In genomic region chr2:131038258-131039100, GRCh38 we compare ENCODE assay signal across 22 cellular contexts. TPM values are rescaled to one million over a fixed set of nuclear protein-coding genes. Genes with fewer than 3 reads are reported as not detected.
DNase-seq lines count a peak whose midpoint lies in the region; ATAC-seq and TF ChIP-seq lines count a peak whose summit lies in the region.
"Had no signal": no experiment of that assay in that cellular context is flagged by ENCODE, and none has a peak within 500 bp of the region (broad histone marks: within the 10 kb centered on the region; RNA-seq: fewer than 3 reads in every experiment).

No MANE protein-coding gene starts in this region.

- POLR2A ChIA-PET in naive thymus-derived CD8-positive, alpha-beta T cell (lab: Charles Lee): interaction anchor here (1.1 kb wide), 1 partner anchor 55 kb away, joined by 3 read pairs; no protein-coding TSS in a partner anchor

- peak overlapping the region; percentile 4 for H3K4me3 Mint-ChIP-seq in central memory CD8-positive, alpha-beta T cell
- H3K4me3 Mint-ChIP-seq in naive thymus-derived CD8-positive, alpha-beta T cell: peak overlapping the region in 9 of 10 donors; percentile 48 to 99 (median 86)
- H3K4me3 Mint-ChIP-seq: B cell, H9 had no signal

- DNase-seq in left cardiac atrium: peak; percentile 13
- no peak for DNase-seq in heart right ventricle
- no peak for DNase-seq in central memory CD8-positive, alpha-beta T cell (ENCODE audit: low spot score in 2 of 2)
- DNase-seq in naive thymus-derived CD8-positive, alpha-beta T cell: peak in 1 of 10 donors; percentile 54
- DNase-seq in NCI-H2107 (lab: John Stamatoyannopoulos, UW): no peak
- no peak for DNase-seq in stimulated activated CD4-positive, alpha-beta T cell treated with anti-CD3 and anti-CD28 coated beads, Interleukin-2, amount 100 ng/mL, for 48 hours
- no peak for DNase-seq in amygdala (lab: John Stamatoyannopoulos, UW)
- DNase-seq: Caco-2, GDM1, H9, Karpas-422, MG63, NCI-H1048, NCI-H1436 treated with DMSO at 0.1 percent for 48 hours, NCI-H2029, NCI-H2171, NCI-H446, NCI-H69, SIG-M5 had no signal

- H3K36me3 Mint-ChIP-seq in central memory CD8-positive, alpha-beta T cell (ENCODE audit: insufficient read depth): peaks cover 7% of the 10 kb centered on the region
- H3K36me3 Mint-ChIP-seq in naive thymus-derived CD8-positive, alpha-beta T cell: no peaks in the 10 kb centered on the region

- no peaks in the 10 kb centered on the region for H3K36me3 ChIP-seq in heart right ventricle
- H3K36me3 ChIP-seq: MG63 had no signal

- H3K9me3 Mint-ChIP-seq in central memory CD8-positive, alpha-beta T cell: no peaks in the 10 kb centered on the region
- no peaks in the 10 kb centered on the region for H3K9me3 Mint-ChIP-seq in naive thymus-derived CD8-positive, alpha-beta T cell
- H3K9me3 Mint-ChIP-seq: H9, IgD-negative memory B cell had no signal

- TF ChIP-seq CTCF in heart right ventricle (IDR thresholded peaks at IDR 0.05): no peak

- peaks cover 10% of the 10 kb centered on the region for H3K27me3 Mint-ChIP-seq in central memory CD8-positive, alpha-beta T cell
- H3K27me3 Mint-ChIP-seq in naive thymus-derived CD8-positive, alpha-beta T cell: peaks cover 0 to 4% (median 0%) of the 10 kb centered on the region in 5 donors

- peaks cover 4 to 70% (median 48%) of the 10 kb centered on the region in 7 donors for H3K27me3 ChIP-seq in heart right ventricle
- H3K27me3 ChIP-seq: MG63 had no signal

- intact Hi-C loops in left cardiac atrium (cut with DNase I) (no loop called here), heart right ventricle (cut with DNase I) (no loop called here)

- peaks cover 43% of the 10 kb centered on the region for H3K4me1 Mint-ChIP-seq in central memory CD8-positive, alpha-beta T cell
- peaks cover 28 to 73% (median 64%) of the 10 kb centered on the region in 4 donors for H3K4me1 Mint-ChIP-seq in naive thymus-derived CD8-positive, alpha-beta T cell

- no peak overlapping the region for H3K27ac Mint-ChIP-seq in central memory CD8-positive, alpha-beta T cell (ENCODE audit: low read depth)
- peak overlapping the region in 6 of 10 donors; percentile 11 to 90 (median 68) for H3K27ac Mint-ChIP-seq in naive thymus-derived CD8-positive, alpha-beta T cell
- H3K27ac Mint-ChIP-seq: B cell, H9 had no signal

- no peaks in the 10 kb centered on the region for H3K9me3 ChIP-seq in heart right ventricle
- H3K9me3 ChIP-seq: Caco-2, MG63 had no signal

- H3K27ac ChIP-seq in heart right ventricle (no peak overlapping the region), temporal lobe (ENCODE audit: low read depth, low read length) (peak overlapping the region; percentile 32)

- ATAC-seq in left cardiac atrium (no peak), heart right ventricle (no peak)
- no peak for ATAC-seq in central memory CD8-positive, alpha-beta T cell (replicated peaks; ENCODE audit: extremely low read depth, poor library complexity, severe bottlenecking)
- ATAC-seq in naive thymus-derived CD8-positive, alpha-beta T cell: no peak

- H3K4me1 ChIP-seq in heart right ventricle: peaks cover 0 to 13% (median 9%) of the 10 kb centered on the region in 9 donors
- H3K4me1 ChIP-seq: Caco-2 had no signal

- WGBS in heart right ventricle, 2 donors: 91 to 92% methylated on average over 17 of the region's 17 CpGs

- no peak overlapping the region for H3K4me3 ChIP-seq in heart right ventricle
- H3K4me3 ChIP-seq: MG63 had no signal

RNA-seq across cellular contexts. Expression of gene FAM168B, which starts 54.8 kb away (rescaled TPM):
- total RNA-seq in left cardiac atrium: 10 to 100 TPM; 78.7 to 94.7 TPM
- 100 to 1,000 TPM in 2 of 10 donors, 10 to 100 TPM in 8; 64.6 to 112 (median 88.6) TPM for total RNA-seq in heart right ventricle
- 10 to 100 TPM; 17.3 to 35.2 TPM for polyA plus RNA-seq in heart right ventricle
- 10 to 100 TPM; 82.0 to 89.1 TPM for total RNA-seq in naive thymus-derived CD8-positive, alpha-beta T cell
- 10 to 100 TPM; 29.9 to 43.8 (median 35.8) TPM for polyA plus RNA-seq in naive thymus-derived CD8-positive, alpha-beta T cell
- 107 TPM for total RNA-seq in temporal lobe
